ENCODE assay signal across 26 cellular contexts in genomic region chr10:10500941-10501340, GRCh38.
DNase-seq lines count a peak whose midpoint lies in the region; ATAC-seq, FAIRE-seq and TF ChIP-seq lines count a peak whose summit lies in the region.
"Had no signal": no experiment of that assay in that cellular context is flagged by ENCODE, and none has a peak within 500 bp of the region (broad histone marks: within the 10 kb centered on the region; RNA-seq: fewer than 3 reads in every experiment).

No MANE protein-coding gene starts in this region.

- POLR2A ChIA-PET in MCF 10A (lab: Yijun Ruan, JAX) = no interaction called here

- H3K36me3 ChIP-seq in mammary epithelial cell (ENCODE audit: insufficient read depth, low read length) (no peaks in the 10 kb centered on the region), astrocyte (ENCODE audit: insufficient read depth, low read length) (no peaks in the 10 kb centered on the region), Peyer's patch (no peaks in the 10 kb centered on the region)
- H3K36me3 ChIP-seq: uterus had no signal

- H3K4me1 Mint-ChIP-seq in MCF 10A (ENCODE audit: insufficient read depth, unreplicated experiment) = peaks cover 23% of the 10 kb centered on the region
- H3K4me1 Mint-ChIP-seq in astrocyte (ENCODE audit: low read depth, unreplicated experiment) = peaks cover 12% of the 10 kb centered on the region
- H3K4me1 Mint-ChIP-seq: activated naive CD8-positive, alpha-beta T cell treated with anti-CD3 and anti-CD28 coated beads, Interleukin-2, amount 10 ng/mL, durations not matched to agents 7 days and 5 days; CD4-positive, CD25-positive, alpha-beta regulatory T cell; nephron had no signal

- H3K9me3 Mint-ChIP-seq in MCF 10A (ENCODE audit: unreplicated experiment) = peaks cover 34% of the 10 kb centered on the region
- peaks cover 5% of the 10 kb centered on the region for H3K9me3 Mint-ChIP-seq in astrocyte (ENCODE audit: unreplicated experiment)

- H3K4me3 ChIP-seq in mammary epithelial cell (replicated peaks in 1 of 3; ENCODE audit: insufficient read depth in 1 of 3, low read depth in 2 of 3, low read length in 3 of 3) (no peak overlapping the region), astrocyte (ENCODE audit: insufficient read depth, low read depth, low read length) (no peak overlapping the region), Peyer's patch (no peak overlapping the region)
- H3K4me3 ChIP-seq: smooth muscle cell, uterus had no signal

- H3K27me3 Mint-ChIP-seq in MCF 10A (ENCODE audit: insufficient read depth, unreplicated experiment) (no peaks in the 10 kb centered on the region), astrocyte (ENCODE audit: low read depth, unreplicated experiment) (no peaks in the 10 kb centered on the region)
- H3K27me3 Mint-ChIP-seq: activated naive CD8-positive, alpha-beta T cell treated with anti-CD3 and anti-CD28 coated beads, Interleukin-2, amount 10 ng/mL, durations not matched to agents 7 days and 5 days; CD4-positive, CD25-positive, alpha-beta regulatory T cell had no signal

- dilution Hi-C loops in mammary epithelial cell (cut with HindIII; ENCODE audit: low sequenced_read_pairs) = no loop called here

- WGBS in mammary epithelial cell (ENCODE audit: low coverage, missing lambda C conversion rate) = 63% methylated on average over 2 of the region's 2 CpGs

- no peak overlapping the region for H2AFZ ChIP-seq in mammary epithelial cell (ENCODE audit: low read depth, low read length)
- no peak overlapping the region for H2AFZ ChIP-seq in astrocyte (ENCODE audit: low read depth, low read length)

- H3K4me3 Mint-ChIP-seq in MCF 10A (ENCODE audit: unreplicated experiment) (no peak overlapping the region), astrocyte (ENCODE audit: unreplicated experiment) (peak overlapping the region; percentile 12)
- H3K4me3 Mint-ChIP-seq: activated naive CD8-positive, alpha-beta T cell treated with anti-CD3 and anti-CD28 coated beads, Interleukin-2, amount 10 ng/mL, durations not matched to agents 7 days and 5 days; activated T-helper 1 cell treated with anti-CD3 and anti-CD28 coated beads, Interleukin-12 subunit alpha, Interleukin-12 subunit beta, Interleukin-2, Interleukin-4 antibody, amounts not matched to agents 30 ng/mL and 10 ng/mL and 1 ng/mL, durations not matched to agents 14 hours and 24 hours and 36 hours; CD4-positive, CD25-positive, alpha-beta regulatory T cell; nephron had no signal

- H3K36me3 Mint-ChIP-seq in MCF 10A (ENCODE audit: insufficient read depth, unreplicated experiment) (no peaks in the 10 kb centered on the region), astrocyte (ENCODE audit: low read depth, unreplicated experiment) (no peaks in the 10 kb centered on the region)
- H3K36me3 Mint-ChIP-seq: activated naive CD8-positive, alpha-beta T cell treated with anti-CD3 and anti-CD28 coated beads, Interleukin-2, amount 10 ng/mL, durations not matched to agents 7 days and 5 days; CD4-positive, CD25-positive, alpha-beta regulatory T cell had no signal

- CTCF ChIA-PET in MCF 10A (lab: Yijun Ruan, JAX) = no interaction called here
- CTCF ChIA-PET in mammary epithelial cell (lab: Charles Lee; ENCODE audit: low non-redundant PET) = no interaction called here

- H3K4me1 ChIP-seq in mammary epithelial cell (ENCODE audit: insufficient read depth, low read length) (no peaks in the 10 kb centered on the region), astrocyte (ENCODE audit: insufficient read depth, low read length) (no peaks in the 10 kb centered on the region), Peyer's patch (no peaks in the 10 kb centered on the region)
- H3K4me1 ChIP-seq: uterus had no signal

- H3K9ac ChIP-seq in mammary epithelial cell (ENCODE audit: insufficient read depth, low read length) (no peak overlapping the region), astrocyte (ENCODE audit: low read length) (no peak overlapping the region)

- TF ChIP-seq CTCF in MCF 10A (IDR thresholded peaks at IDR 0.05; ENCODE audit: unreplicated experiment) = no peak
- TF ChIP-seq CTCF in mammary epithelial cell (conservative IDR thresholded peaks at IDR 0.05 in 1 of 2, IDR thresholded peaks at IDR 0.05 in 1 of 2; ENCODE audit: extremely low read depth in 1 of 2, insufficient read depth in 1 of 2, low read depth in 1 of 2, low read length in 2 of 2) = no peak
- no peak for TF ChIP-seq CTCF in astrocyte (IDR thresholded peaks at IDR 0.05; ENCODE audit: insufficient read depth, low read depth, low read length)
- no peak for TF ChIP-seq CTCF in Peyer's patch (IDR thresholded peaks at IDR 0.05)

- H3K27ac Mint-ChIP-seq in MCF 10A (ENCODE audit: low read depth, unreplicated experiment) = no peak overlapping the region
- peak overlapping the region; percentile 84 for H3K27ac Mint-ChIP-seq in astrocyte (ENCODE audit: unreplicated experiment)
- H3K27ac Mint-ChIP-seq: activated naive CD8-positive, alpha-beta T cell treated with anti-CD3 and anti-CD28 coated beads, Interleukin-2, amount 10 ng/mL, durations not matched to agents 7 days and 5 days; activated T-helper 1 cell treated with anti-CD3 and anti-CD28 coated beads, Interleukin-12 subunit alpha, Interleukin-12 subunit beta, Interleukin-2, Interleukin-4 antibody, amounts not matched to agents 30 ng/mL and 10 ng/mL and 1 ng/mL, durations not matched to agents 14 hours and 24 hours and 36 hours; CD4-positive, CD25-positive, alpha-beta regulatory T cell; nephron; progenitor cell of endocrine pancreas had no signal

- BruUV-seq in MCF 10A (replicated peaks; lab: Mats Ljungman, UMichigan) (no TSS peak), mammary epithelial cell (replicated peaks; lab: Mats Ljungman, UMichigan) (no TSS peak)

- in situ Hi-C loops in mammary epithelial cell (cut with MboI; ENCODE audit: low sequenced_read_pairs in 2 of 2) = no loop called here

- peaks cover 15% of the 10 kb centered on the region for H3K9me3 ChIP-seq in mammary epithelial cell (replicated peaks; ENCODE audit: insufficient read depth, low read length)
- H3K9me3 ChIP-seq in astrocyte (ENCODE audit: insufficient read depth, low read depth, low read length) = no peaks in the 10 kb centered on the region
- H3K9me3 ChIP-seq in Peyer's patch = no peaks in the 10 kb centered on the region
- H3K9me3 ChIP-seq: uterus had no signal

- DNase-seq in MCF 10A (ENCODE audit: unreplicated experiment) (peak; percentile 23), mammary epithelial cell (no peak), astrocyte (ENCODE audit: low read depth) (peak; percentile 83), fibroblast of the conjunctiva (ENCODE audit: low read depth) (peak; percentile 17), urothelium cell line (ENCODE audit: low spot score) (peak; percentile 17), Peyer's patch (no peak)
- DNase-seq: 8988T; activated naive CD8-positive, alpha-beta T cell treated with anti-CD3 and anti-CD28 coated beads, Interleukin-2, amount 10 ng/mL, durations not matched to agents 7 days and 5 days; CD4-positive, CD25-positive, alpha-beta regulatory T cell; central memory CD4-positive, alpha-beta T cell; DMS153; left colon; midbrain; NCI-H1436; NCI-H2171; T-helper 9 cell; uterus had no signal

- H3K4me2 ChIP-seq in mammary epithelial cell (ENCODE audit: insufficient read depth, low read depth, low read length) (no peak overlapping the region), astrocyte (ENCODE audit: low read length) (no peak overlapping the region)
- H3K4me2 ChIP-seq: smooth muscle cell had no signal

- no peaks in the 10 kb centered on the region for H3K27me3 ChIP-seq in mammary epithelial cell (ENCODE audit: insufficient read depth, low read length)
- H3K27me3 ChIP-seq in astrocyte (ENCODE audit: insufficient read depth, low read length) = no peaks in the 10 kb centered on the region
- H3K27me3 ChIP-seq in Peyer's patch = no peaks in the 10 kb centered on the region
- H3K27me3 ChIP-seq: uterus had no signal

- intact Hi-C loops in MCF 10A (cut with micrococcal nuclease) (loop anchor here (10.0 kb wide), 1 partner anchor 1946 kb away; no protein-coding TSS in a partner anchor), mammary epithelial cell (cut with micrococcal nuclease) (no loop called here)

- no peak overlapping the region for H3K27ac ChIP-seq in mammary epithelial cell (ENCODE audit: insufficient read depth, low read depth, low read length)
- peak overlapping the region; percentile 56 for H3K27ac ChIP-seq in astrocyte (ENCODE audit: low read depth, low read length)
- H3K27ac ChIP-seq in Peyer's patch = no peak overlapping the region
- H3K27ac ChIP-seq: uterus had no signal

- TF ChIP-seq POLR2A in Peyer's patch (IDR thresholded peaks at IDR 0.05) = no peak

- FAIRE-seq in astrocyte (lab: Jason Lieb, UNC) (no peak), urothelium cell line (lab: Jason Lieb, UNC) (no peak)
- FAIRE-seq: GM12891, H1 had no signal

- no peaks in the 10 kb centered on the region for H3K79me2 ChIP-seq in mammary epithelial cell (ENCODE audit: insufficient read depth, low read length)
- no peaks in the 10 kb centered on the region for H3K79me2 ChIP-seq in astrocyte (ENCODE audit: insufficient read depth, low read length)

- H4K20me1 ChIP-seq in mammary epithelial cell (ENCODE audit: insufficient read depth, low read length) (no peaks in the 10 kb centered on the region), astrocyte (ENCODE audit: insufficient read depth, low read length) (no peaks in the 10 kb centered on the region)

- ATAC-seq in HG03520 (IDR thresholded peaks at IDR 0.05; ENCODE audit: unreplicated experiment) (no peak), GM19463 (IDR thresholded peaks at IDR 0.05; ENCODE audit: unreplicated experiment) (no peak)
- ATAC-seq: activated CD4-positive, CD25-positive, alpha-beta regulatory T cell treated with anti-CD3 and anti-CD28 coated beads, Interleukin-2, amount 50 U/mL, for 24 hours; left colon had no signal

Comparison
In these comparisons a context has a peak if more than half of its experiments do, and no peak if none do; other contexts are left out.
1. DNase-seq: peak in MCF 10A (single experiment), astrocyte (single experiment), fibroblast of the conjunctiva (single experiment) and urothelium cell line (single experiment); none in mammary epithelial cell (single experiment) and Peyer's patch (0 of 3).